In the genomic region with DNA sequence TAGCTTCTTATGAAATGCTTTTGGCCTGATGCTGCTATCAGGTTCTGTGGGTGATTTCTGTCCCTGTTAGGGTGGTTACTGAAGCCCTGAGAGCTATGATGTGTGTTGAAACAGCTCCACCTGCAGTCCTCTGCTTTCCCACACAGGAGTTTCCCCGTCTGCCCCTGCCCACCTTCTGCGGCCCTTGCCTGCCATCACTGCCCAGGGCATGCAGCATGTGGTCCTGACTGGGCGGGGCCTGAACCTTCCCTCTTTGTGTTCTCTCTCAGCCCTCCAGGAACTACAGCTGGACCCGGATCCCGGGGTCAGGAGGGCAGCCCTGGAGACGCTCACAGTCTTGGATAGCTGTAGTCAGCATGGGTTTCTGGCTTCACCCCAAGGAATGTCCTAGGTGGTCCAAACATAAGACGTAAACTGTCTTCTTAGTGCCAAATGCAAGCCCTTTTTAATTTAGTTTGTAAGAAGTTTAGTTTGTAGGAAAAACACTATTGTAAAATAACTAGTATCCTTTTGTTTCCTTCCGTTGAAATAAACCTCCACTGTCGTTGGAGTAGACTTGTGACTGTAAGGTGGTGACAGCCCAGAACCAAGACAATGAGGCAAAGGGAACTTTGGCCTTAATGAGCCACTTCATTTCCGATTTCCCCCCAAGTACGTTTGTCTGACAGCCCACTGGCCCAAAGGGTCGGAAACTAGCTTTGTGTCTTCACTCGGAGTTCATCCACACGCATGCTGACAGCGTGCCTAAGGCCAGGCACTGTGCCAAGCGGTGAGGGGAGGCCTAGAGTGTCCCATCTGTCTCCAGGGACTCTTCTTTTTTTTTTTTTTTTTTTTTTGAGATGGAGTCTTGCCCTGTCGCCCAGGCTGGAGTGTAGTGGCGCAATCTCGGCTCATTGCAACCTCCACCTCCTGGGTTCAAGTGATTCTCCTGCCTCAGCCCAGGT, we compare ENCODE assay signal across 9 cellular contexts. TPM values are rescaled to one million over a fixed set of nuclear protein-coding genes. Genes with fewer than 3 reads are reported as not detected.
DNase-seq lines count a peak whose midpoint lies in the region; ATAC-seq, FAIRE-seq and TF ChIP-seq lines count a peak whose summit lies in the region.
"Had no signal": no experiment of that assay in that cellular context is flagged by ENCODE, and none has a peak within 500 bp of the region (broad histone marks: within the 10 kb centered on the region; RNA-seq: fewer than 3 reads in every experiment).

No MANE protein-coding gene starts in this region.

- no peak for ATAC-seq in HG03354 (IDR thresholded peaks at IDR 0.05; ENCODE audit: poor library complexity, severe bottlenecking, unreplicated experiment)
- ATAC-seq in GM21360 (IDR thresholded peaks at IDR 0.05; ENCODE audit: unreplicated experiment) = no peak

- peaks cover 25% of the 10 kb centered on the region for H3K36me3 Mint-ChIP-seq in neural crest cell (ENCODE audit: low read depth)

- DNase-seq in NCI-H1105 treated with DMSO at 0.1 percent for 48 hours (lab: John Stamatoyannopoulos, UW) (peak; percentile 23), NCI-H1105 (lab: John Stamatoyannopoulos, UW) (no peak), NCI-H2227 (lab: John Stamatoyannopoulos, UW; ENCODE audit: unreplicated experiment) (peak; percentile 27), cerebellar cortex (ENCODE audit: low spot score) (peak; percentile 44), neural crest cell (ENCODE audit: low read depth, low spot score) (peak; percentile 41), GM12891 (ENCODE audit: insufficient read length, low spot score) (no peak)

- H3K27ac Mint-ChIP-seq in neural crest cell (ENCODE audit: unreplicated experiment) = peak overlapping the region; percentile 43

- no peak for TF ChIP-seq POLR2A in GM12891 (IDR thresholded peaks at IDR 0.05; ENCODE audit: low read depth, low read length)

- H3K27me3 Mint-ChIP-seq in neural crest cell (ENCODE audit: low read depth) = no peaks in the 10 kb centered on the region

- peak; percentile 56 for TF ChIP-seq CTCF in neural crest cell (conservative IDR thresholded peaks at IDR 0.05)

- H3K4me1 Mint-ChIP-seq in neural crest cell = peaks cover 17% of the 10 kb centered on the region

- FAIRE-seq in GM12891 (lab: Jason Lieb, UNC) = no peak

- peak overlapping the region; percentile 47 for H3K4me3 Mint-ChIP-seq in neural crest cell

- no peaks in the 10 kb centered on the region for H3K9me3 Mint-ChIP-seq in neural crest cell

TF ChIP-seq in GM12891, 5 proteins besides CTCF, POLR2A, EP300 and RAD21:
- TF ChIP-seq POU2F2 (IDR thresholded peaks at IDR 0.05; ENCODE audit: low read depth, low read length) (no peak), TAF1 (IDR thresholded peaks at IDR 0.05; ENCODE audit: low read depth, low read length) (no peak), PAX5 (IDR thresholded peaks at IDR 0.05; ENCODE audit: insufficient read depth, low read length, severe bottlenecking) (no peak), POLR2AphosphoS5 (IDR thresholded peaks at IDR 0.05; ENCODE audit: low read depth, low read length) (no peak), SPI1 (IDR thresholded peaks at IDR 0.05; ENCODE audit: low read depth, low read length) (no peak)

RNA-seq across cellular contexts. Expression of a gene that starts 21.2 kb away (rescaled TPM):
- total RNA-seq in neural crest cell = 62.3 and 63.6 TPM in 2 replicates
- 20.5 TPM for polyA plus RNA-seq in GM12891 (2012; ENCODE audit: low read depth, missing spikeins)

RNA-seq across cellular contexts. Expression of a gene that starts 55.0 kb away (rescaled TPM):
- not detected in 2 replicates for total RNA-seq in neural crest cell
- polyA plus RNA-seq in GM12891 (2012; ENCODE audit: low read depth, missing spikeins) = not detected
- total RNA-seq: ovary had no signal
- polyA plus RNA-seq: ovary had no signal

Comparison
In these comparisons a context has a peak if more than half of its experiments do, and no peak if none do; other contexts are left out.
1. DNase-seq: peak in NCI-H1105 treated with DMSO at 0.1 percent for 48 hours (single experiment), NCI-H2227 (single experiment), cerebellar cortex (single experiment) and neural crest cell (single experiment); none in NCI-H1105 (single experiment) and GM12891 (single experiment).